29 cellular contexts compared by ENCODE assay signal in the genomic region with DNA sequence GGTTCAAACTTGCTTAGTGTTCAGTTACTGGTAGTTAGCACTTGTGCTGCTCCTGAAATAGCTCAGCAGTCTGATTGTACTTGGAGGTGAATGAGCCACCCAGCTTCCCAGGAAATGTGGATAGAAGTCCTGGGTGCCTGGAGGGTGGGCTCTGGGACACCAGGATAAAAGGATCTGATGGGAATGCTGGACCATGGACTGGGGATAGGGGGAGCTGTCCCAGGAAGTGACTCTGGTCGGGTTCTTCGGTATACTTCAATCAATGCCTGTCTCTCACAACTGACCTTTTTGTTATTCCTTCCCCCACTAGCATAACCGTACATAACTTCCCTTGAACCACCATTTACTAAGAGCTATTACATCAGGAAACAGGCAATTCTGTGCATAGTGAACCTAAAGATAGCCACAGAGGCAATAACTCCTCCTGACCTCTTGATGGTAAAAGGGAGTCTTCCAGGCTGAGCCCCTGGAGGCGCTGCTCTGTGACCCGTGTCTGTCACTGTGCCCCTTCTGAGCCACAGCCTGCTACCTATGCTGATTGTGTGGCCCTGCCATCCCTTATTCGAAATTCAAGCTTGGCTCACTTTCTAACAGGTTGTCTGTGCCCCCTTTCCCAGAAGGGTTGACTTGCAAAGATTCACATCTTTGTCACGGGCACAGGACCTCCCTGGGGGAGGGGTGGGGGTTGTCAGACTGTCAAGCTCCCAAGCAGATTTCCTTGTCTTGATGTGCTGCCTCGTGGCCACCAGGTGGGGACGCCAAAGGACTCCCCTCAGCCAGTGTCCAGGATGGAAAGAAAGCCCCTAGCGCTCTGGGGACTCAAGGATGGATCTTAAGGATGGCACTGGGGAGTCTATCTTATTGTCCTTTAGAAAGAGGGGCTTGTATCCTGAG. TPM values are rescaled to one million over a fixed set of nuclear protein-coding genes. Genes with fewer than 3 reads are reported as not detected.
DNase-seq lines count a peak whose midpoint lies in the region; ATAC-seq and TF ChIP-seq lines count a peak whose summit lies in the region.
"Had no signal": no experiment of that assay in that cellular context is flagged by ENCODE, and none has a peak within 500 bp of the region (broad histone marks: within the 10 kb centered on the region; RNA-seq: fewer than 3 reads in every experiment).

No MANE protein-coding gene starts in this region.

- no peak overlapping the region for H3K4me3 Mint-ChIP-seq in activated T-cell treated with anti-CD3 and anti-CD28 coated beads, Interleukin-2, amount 50 U/mL, for 72 hours
- H3K4me3 Mint-ChIP-seq: activated CD4-positive, alpha-beta T cell treated with anti-CD3 and anti-CD28 coated beads, Interleukin-2, amount 10 ng/mL, durations not matched to agents 24 days and 14 days; activated naive CD4-positive, alpha-beta T cell treated with anti-CD3 and anti-CD28 coated beads, Interleukin-2, amount 10 ng/mL, durations not matched to agents 7 days and 5 days; activated T-helper 1 cell treated with anti-CD3 and anti-CD28 coated beads, Interleukin-12 subunit alpha, Interleukin-12 subunit beta, Interleukin-2, Interleukin-4 antibody, amounts not matched to agents 30 ng/mL and 10 ng/mL and 1 ng/mL, durations not matched to agents 14 hours and 24 hours and 36 hours; B cell; T-helper 1 cell treated with Interleukin-12 subunit alpha and Interleukin-12 subunit beta and Interleukin-4 antibody, amounts not matched to agents 30 μg/mL and 1 μg/mL, for 36 hours had no signal

- H3K27ac ChIP-seq in cardiac muscle cell (no peak overlapping the region), PC-3 (ENCODE audit: low read length) (no peak overlapping the region)
- H3K27ac ChIP-seq: esophagus squamous epithelium, SK-N-MC, skin epidermis, upper lobe of left lung had no signal

- no peaks in the 10 kb centered on the region for H3F3A ChIP-seq in PC-3 (ENCODE audit: low read length, unreplicated experiment)

- ATAC-seq in Right ventricle myocardium superior (ENCODE audit: poor library complexity) (no peak), PC-3 (no peak), GM18861 (IDR thresholded peaks at IDR 0.05; ENCODE audit: unreplicated experiment) (no peak)
- ATAC-seq in activated T-cell treated with anti-CD3 and anti-CD28 coated beads, Interleukin-2, amount 50 U/mL, for 72 hours (replicated peaks in 1 of 2), result no peak
- ATAC-seq: left cardiac atrium had no signal

- H3K9ac ChIP-seq in PC-3 (ENCODE audit: low read length) (no peak overlapping the region), iPS-15b (ENCODE audit: low read depth, low read length) (no peak overlapping the region)

- H3K4me3 ChIP-seq in cardiac muscle cell (no peak overlapping the region), PC-3 (ENCODE audit: low read length) (no peak overlapping the region), iPS-15b (ENCODE audit: low read depth, low read length) (peak overlapping the region; percentile 27)
- H3K4me3 ChIP-seq: esophagus squamous epithelium, SK-N-MC, skin epidermis, upper lobe of left lung had no signal

- H3K36me3 Mint-ChIP-seq in activated T-cell treated with anti-CD3 and anti-CD28 coated beads, Interleukin-2, amount 50 U/mL, for 72 hours (ENCODE audit: insufficient read depth in 2 of 2), result no peaks in the 10 kb centered on the region
- H3K36me3 Mint-ChIP-seq: activated naive CD4-positive, alpha-beta T cell treated with anti-CD3 and anti-CD28 coated beads, Interleukin-2, amount 10 ng/mL, durations not matched to agents 7 days and 5 days had no signal

- H3K9me3 ChIP-seq in cardiac muscle cell (ENCODE audit: low read depth) (no peaks in the 10 kb centered on the region), PC-3 (ENCODE audit: low read length) (no peaks in the 10 kb centered on the region), iPS-15b (ENCODE audit: control insufficient read depth, insufficient read depth, low read length) (no peaks in the 10 kb centered on the region)
- H3K9me3 ChIP-seq: esophagus squamous epithelium, upper lobe of left lung had no signal

- H3K4me2 ChIP-seq in PC-3 (ENCODE audit: low read length), result no peak overlapping the region

- no peak overlapping the region for H3K27ac Mint-ChIP-seq in activated T-cell treated with anti-CD3 and anti-CD28 coated beads, Interleukin-2, amount 50 U/mL, for 72 hours
- H3K27ac Mint-ChIP-seq: activated CD4-positive, alpha-beta T cell treated with anti-CD3 and anti-CD28 coated beads, Interleukin-2, amount 10 ng/mL, durations not matched to agents 24 days and 14 days; activated naive CD4-positive, alpha-beta T cell treated with anti-CD3 and anti-CD28 coated beads, Interleukin-2, amount 10 ng/mL, durations not matched to agents 7 days and 5 days; activated T-helper 1 cell treated with anti-CD3 and anti-CD28 coated beads, Interleukin-12 subunit alpha, Interleukin-12 subunit beta, Interleukin-2, Interleukin-4 antibody, amounts not matched to agents 30 ng/mL and 10 ng/mL and 1 ng/mL, durations not matched to agents 14 hours and 24 hours and 36 hours; B cell; T-helper 1 cell treated with Interleukin-12 subunit alpha and Interleukin-12 subunit beta and Interleukin-4 antibody, amounts not matched to agents 30 μg/mL and 1 μg/mL, for 36 hours had no signal

- H3K79me2 ChIP-seq in PC-3 (ENCODE audit: low read length), result no peaks in the 10 kb centered on the region

- DNase-seq in cardiac muscle cell (ENCODE audit: low read depth in 1 of 2, low spot score in 1 of 2), result no peak
- DNase-seq in Right ventricle myocardium superior, result no peak
- DNase-seq in PC-3, result no peak
- DNase-seq in activated CD4-positive, alpha-beta T cell treated with anti-CD3 and anti-CD28 coated beads, Interleukin-2, amount 50 U/mL, for 48 hours, result no peak
- no peak for DNase-seq in activated T-cell treated with anti-CD3 and anti-CD28 coated beads, Interleukin-2, amount 50 U/mL, for 72 hours
- no peak for DNase-seq in posterior vena cava (ENCODE audit: low spot score)
- DNase-seq: activated CD4-positive, alpha-beta T cell treated with anti-CD3 and anti-CD28 coated beads, Interleukin-2, amount 10 ng/mL, durations not matched to agents 24 days and 14 days; activated naive CD4-positive, alpha-beta T cell treated with anti-CD3 and anti-CD28 coated beads, Interleukin-2, amount 10 ng/mL, durations not matched to agents 7 days and 5 days; amniotic stem cell; cortex of kidney; DMS79; esophagus squamous epithelium; KG1; left cardiac atrium; mesenchymal stem cell; NCI-H146; NCI-H510A; occipital lobe; RPMI8226; stimulated activated CD4-positive, alpha-beta T cell treated with anti-CD3 and anti-CD28 coated beads, Interleukin-1b, Interleukin-23, amount 100 ng/mL, for 48 hours; substantia nigra; upper lobe of left lung had no signal

- H4K20me1 ChIP-seq in PC-3 (ENCODE audit: low read length), result no peaks in the 10 kb centered on the region

- no peaks in the 10 kb centered on the region for H3K9me2 ChIP-seq in PC-3 (replicated peaks; ENCODE audit: low read length)

- no TSS peak for BruUV-seq in PC-3 (replicated peaks; lab: Mats Ljungman, UMichigan)

- H3K4me1 ChIP-seq in cardiac muscle cell (ENCODE audit: low read depth), result no peaks in the 10 kb centered on the region
- H3K4me1 ChIP-seq in PC-3 (ENCODE audit: insufficient read depth, low read length), result no peaks in the 10 kb centered on the region
- H3K4me1 ChIP-seq in iPS-15b (ENCODE audit: control insufficient read depth, insufficient read depth, low read length), result no peaks in the 10 kb centered on the region
- H3K4me1 ChIP-seq: esophagus squamous epithelium, upper lobe of left lung had no signal

- peak; percentile 10 for TF ChIP-seq CTCF in cardiac muscle cell (IDR thresholded peaks at IDR 0.05; ENCODE audit: low read depth, low read length)
- 0 out of 2 replicates have a peak, but pooled peaks have one; percentile 9 for TF ChIP-seq CTCF in PC-3 (conservative IDR thresholded peaks at IDR 0.05; ENCODE audit: low read depth, low read length)

- H3K36me3 ChIP-seq in cardiac muscle cell, result no peaks in the 10 kb centered on the region
- no peaks in the 10 kb centered on the region for H3K36me3 ChIP-seq in PC-3 (ENCODE audit: low read depth, low read length)
- H3K36me3 ChIP-seq in iPS-15b (ENCODE audit: control insufficient read depth, insufficient read depth, low read length), result no peaks in the 10 kb centered on the region
- H3K36me3 ChIP-seq: esophagus squamous epithelium, upper lobe of left lung had no signal

- no peaks in the 10 kb centered on the region for H3K9me3 Mint-ChIP-seq in activated T-cell treated with anti-CD3 and anti-CD28 coated beads, Interleukin-2, amount 50 U/mL, for 72 hours
- H3K9me3 Mint-ChIP-seq: activated CD4-positive, alpha-beta T cell treated with anti-CD3 and anti-CD28 coated beads, Interleukin-2, amount 10 ng/mL, durations not matched to agents 24 days and 14 days; activated naive CD4-positive, alpha-beta T cell treated with anti-CD3 and anti-CD28 coated beads, Interleukin-2, amount 10 ng/mL, durations not matched to agents 7 days and 5 days; activated T-helper 1 cell treated with anti-CD3 and anti-CD28 coated beads, Interleukin-12 subunit alpha, Interleukin-12 subunit beta, Interleukin-2, Interleukin-4 antibody, amounts not matched to agents 30 ng/mL and 10 ng/mL and 1 ng/mL, durations not matched to agents 14 hours and 24 hours and 36 hours; T-helper 1 cell treated with Interleukin-12 subunit alpha and Interleukin-12 subunit beta and Interleukin-4 antibody, amounts not matched to agents 30 μg/mL and 1 μg/mL, for 36 hours had no signal

- POLR2A ChIA-PET in PC-3 (lab: Charles Lee; ENCODE audit: unreplicated experiment), result no interaction called here

- intact Hi-C loops in Right ventricle myocardium superior (cut with DNase I), result no loop called here
- intact Hi-C loops in PC-3 (cut with micrococcal nuclease), result no loop called here
- intact Hi-C loops in posterior vena cava (cut with DNase I), result no loop called here

- no peaks in the 10 kb centered on the region for H3K27me3 Mint-ChIP-seq in activated T-cell treated with anti-CD3 and anti-CD28 coated beads, Interleukin-2, amount 50 U/mL, for 72 hours (ENCODE audit: low read depth)

- no peak overlapping the region for H2AFZ ChIP-seq in PC-3 (ENCODE audit: low read length)

- CTCF ChIA-PET in PC-3 (lab: Charles Lee), result no interaction called here

- no peaks in the 10 kb centered on the region for H3K4me1 Mint-ChIP-seq in activated T-cell treated with anti-CD3 and anti-CD28 coated beads, Interleukin-2, amount 50 U/mL, for 72 hours (ENCODE audit: low read depth)
- H3K4me1 Mint-ChIP-seq: activated CD4-positive, alpha-beta T cell treated with anti-CD3 and anti-CD28 coated beads, Interleukin-2, amount 10 ng/mL, durations not matched to agents 24 days and 14 days; activated naive CD4-positive, alpha-beta T cell treated with anti-CD3 and anti-CD28 coated beads, Interleukin-2, amount 10 ng/mL, durations not matched to agents 7 days and 5 days had no signal

- H3K27me3 ChIP-seq in cardiac muscle cell (no peaks in the 10 kb centered on the region), PC-3 (ENCODE audit: low read length) (peaks cover 22% of the 10 kb centered on the region; the same call in 1 of the 2 replicates), iPS-15b (ENCODE audit: control insufficient read depth, insufficient read depth, low read length) (peaks cover 8% of the 10 kb centered on the region)
- H3K27me3 ChIP-seq: upper lobe of left lung had no signal

RNA-seq across cellular contexts. Expression of a gene that starts 24.5 kb away (rescaled TPM):
- total RNA-seq in cardiac muscle cell (198 and 258 TPM in 2 replicates), Right ventricle myocardium superior (183 TPM), PC-3 (2014; rRNA removed) (148 and 150 TPM in 2 replicates), posterior vena cava (100 to 1,000 TPM; 575 to 698 TPM)
- 276 and 347 TPM in 2 replicates for polyA plus RNA-seq in cardiac muscle cell
- 100 to 1,000 TPM; 304 to 326 TPM for total RNA-seq in activated T-cell treated with anti-CD3 and anti-CD28 coated beads, Interleukin-2, amount 50 U/mL, for 72 hours
